Comparison of ENCODE assay signal across 14 cellular contexts in the genomic region with DNA sequence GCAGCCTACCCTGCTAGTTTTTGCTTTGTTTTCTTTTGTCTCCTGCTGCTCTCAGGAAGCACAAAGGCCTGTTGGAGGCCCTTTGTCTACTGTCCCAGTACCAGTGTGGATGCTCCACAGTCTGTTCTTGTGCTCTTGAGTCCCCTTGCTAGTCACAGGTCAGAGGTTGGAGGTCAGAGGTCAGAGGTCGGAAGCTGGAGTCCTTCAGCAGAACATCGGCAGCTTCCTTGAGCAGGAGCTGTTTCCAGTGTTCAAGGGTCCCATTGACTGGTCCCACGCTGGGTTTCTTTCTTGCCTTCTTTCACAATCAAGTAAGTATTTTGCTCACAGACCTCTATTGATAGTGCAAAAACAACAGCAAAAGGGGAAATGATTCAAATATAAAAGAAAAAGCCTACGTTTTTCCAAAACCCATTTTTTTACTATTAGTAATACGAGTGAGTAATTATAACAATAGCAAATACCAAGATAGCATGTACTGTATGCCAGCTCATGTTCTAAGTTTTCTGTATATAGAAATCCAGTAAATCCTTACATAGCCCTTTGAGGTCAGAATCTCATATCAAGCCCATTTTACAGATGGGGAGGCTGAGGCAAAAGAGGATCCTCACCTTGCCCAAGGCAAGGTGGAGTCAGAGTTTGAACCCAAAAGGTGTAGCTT. TPM values are rescaled to one million over a fixed set of nuclear protein-coding genes. Genes with fewer than 3 reads are reported as not detected.
DNase-seq lines count a peak whose midpoint lies in the region; ATAC-seq and TF ChIP-seq lines count a peak whose summit lies in the region.
"Had no signal": no experiment of that assay in that cellular context is flagged by ENCODE, and none has a peak within 500 bp of the region (broad histone marks: within the 10 kb centered on the region; RNA-seq: fewer than 3 reads in every experiment).

No MANE protein-coding gene starts in this region.

- peak overlapping the region; percentile 95 for H2BK5ac ChIP-seq in IMR-90 (ENCODE audit: low read depth, low read length, poor library complexity, severe bottlenecking)

- POLR2A ChIA-PET in IMR-90 (lab: Charles Lee; ENCODE audit: unreplicated experiment): no interaction called here
- POLR2A ChIA-PET in naive thymus-derived CD4-positive, alpha-beta T cell (lab: Charles Lee): no interaction called here

- peak; percentile 56 for ATAC-seq in IMR-90 (ENCODE audit: low read depth)
- no peak for ATAC-seq in naive thymus-derived CD4-positive, alpha-beta T cell
- ATAC-seq: naive thymus-derived CD8-positive, alpha-beta T cell had no signal

- dilution Hi-C loops in IMR-90 (cut with HindIII; ENCODE audit: low sequenced_read_pairs, unreplicated experiment): no loop called here

- TF ChIP-seq POLR2A in IMR-90 (IDR thresholded peaks at IDR 0.05; ENCODE audit: low read depth, low read length): no peak

- in situ Hi-C loops in IMR-90 (cut with MboI; ENCODE audit: low sequenced_read_pairs): no loop called here

- peak overlapping the region; percentile 50 to 96; a peak in 3 of 4 replicates for H4K8ac ChIP-seq in IMR-90 (ENCODE audit: low read depth in 2 of 2, low read length in 2 of 2)

- peak overlapping the region; percentile 93 for H4K5ac ChIP-seq in IMR-90 (ENCODE audit: low read depth, low read length)

- H4K91ac ChIP-seq in IMR-90 (ENCODE audit: insufficient read depth, low read depth, low read length): peak overlapping the region; percentile 88

- peak; percentile 39 for DNase-seq in A172 (ENCODE audit: low spot score)
- DNase-seq in IMR-90: peak; percentile 84
- DNase-seq in cardiac fibroblast (ENCODE audit: low read depth in 2 of 2): peak; percentile 82 to 93
- peak; percentile 50 for DNase-seq in left kidney (ENCODE audit: low read depth, low spot score)
- DNase-seq in naive thymus-derived CD4-positive, alpha-beta T cell: no peak
- no peak for DNase-seq in activated CD4-positive, alpha-beta T cell treated with anti-CD3 and anti-CD28 coated beads, Interleukin-2, amount 50 U/mL, for 4 hours
- DNase-seq in GM19240 (ENCODE audit: insufficient read length, low spot score): no peak
- DNase-seq in NCI-H1694 treated with DMSO at 0.1 percent for 48 hours (lab: John Stamatoyannopoulos, UW): no peak
- DNase-seq: BE2C; cerebellar nuclear complex; GOT3; naive thymus-derived CD8-positive, alpha-beta T cell; T-helper 2 cell had no signal

- peak overlapping the region; percentile 22; the same call in 1 of the 2 replicates for H3K9ac ChIP-seq in IMR-90 (ENCODE audit: low read depth, low read length)

- peak overlapping the region; percentile 85 for H3K23ac ChIP-seq in IMR-90 (ENCODE audit: low read depth, low read length)

- H3K4ac ChIP-seq in IMR-90 (ENCODE audit: low read depth, low read length): peak overlapping the region; percentile 97

- H2AK5ac ChIP-seq in IMR-90 (ENCODE audit: low read depth, low read length): peak overlapping the region; percentile 93

- H2AFZ ChIP-seq in IMR-90 (replicated peaks; ENCODE audit: low read length, poor library complexity): peak overlapping the region; percentile 73

- H3K9me3 Mint-ChIP-seq in naive thymus-derived CD4-positive, alpha-beta T cell: peaks cover 0 to 7% (median 4%) of the 10 kb centered on the region in 11 donors

- peak overlapping the region; percentile 98 for H3K18ac ChIP-seq in IMR-90 (ENCODE audit: low read depth, low read length)

- H3K56ac ChIP-seq in IMR-90 (ENCODE audit: extremely low read depth, insufficient read depth, low read length): peak overlapping the region; percentile 50

- TF ChIP-seq RAD21 in IMR-90 (IDR thresholded peaks at IDR 0.05; ENCODE audit: low read length): no peak

- CTCF ChIA-PET in IMR-90 (lab: Yijun Ruan, JAX): interaction anchor here (0.6 to 1.8 kb wide), 3 partner anchors 9 to 84 kb away, joined by 3 to 5 read pairs (median 4); no protein-coding TSS in a partner anchor
- CTCF ChIA-PET in naive thymus-derived CD4-positive, alpha-beta T cell (lab: Charles Lee): no interaction called here

- H3K79me1 ChIP-seq in IMR-90 (ENCODE audit: low read depth in 1 of 2, low read length in 2 of 2): no peaks in the 10 kb centered on the region

- peaks cover 9% of the 10 kb centered on the region for H3K9me1 ChIP-seq in IMR-90 (ENCODE audit: insufficient read depth, low read length)

- peak overlapping the region; percentile 91 for H2AK9ac ChIP-seq in IMR-90 (replicated peaks; ENCODE audit: low read depth, low read length, poor library complexity)

- H3K27me3 Mint-ChIP-seq in naive thymus-derived CD4-positive, alpha-beta T cell: peaks cover 0 to 9% (median 0%) of the 10 kb centered on the region in 5 donors

- no TSS peak for BruUV-seq in IMR-90 (replicated peaks; lab: Mats Ljungman, UMichigan)

- H2BK15ac ChIP-seq in IMR-90 (ENCODE audit: low read depth, low read length): peak overlapping the region; percentile 76

- peaks cover 5% of the 10 kb centered on the region for H3K9me3 ChIP-seq in IMR-90 (ENCODE audit: control insufficient read depth, insufficient read depth, low read length)
- H3K9me3 ChIP-seq in naive thymus-derived CD4-positive, alpha-beta T cell (ENCODE audit: control insufficient read depth in 2 of 3, low read length in 3 of 3): no peaks in the 10 kb centered on the region
- H3K9me3 ChIP-seq: BE2C had no signal

- H3K4me2 ChIP-seq in IMR-90 (ENCODE audit: low read depth, low read length): peak overlapping the region; percentile 87

- peaks cover 5% of the 10 kb centered on the region; the same call in 1 of the 2 replicates for H4K20me1 ChIP-seq in IMR-90 (ENCODE audit: insufficient read depth, low read length)

- no peaks in the 10 kb centered on the region for H3K36me3 ChIP-seq in IMR-90 (ENCODE audit: control insufficient read depth, insufficient read depth, low read length)
- no peaks in the 10 kb centered on the region for H3K36me3 ChIP-seq in naive thymus-derived CD4-positive, alpha-beta T cell (ENCODE audit: control insufficient read depth in 2 of 3, insufficient read depth in 3 of 3, low read length in 3 of 3)
- H3K36me3 ChIP-seq: BE2C, suprapubic skin had no signal

- H3K27ac Mint-ChIP-seq in naive thymus-derived CD4-positive, alpha-beta T cell: no peak overlapping the region

- H3K36me3 Mint-ChIP-seq in naive thymus-derived CD4-positive, alpha-beta T cell: peaks cover 0 to 4% (median 0%) of the 10 kb centered on the region in 5 donors

- peak overlapping the region; percentile 94 for H2BK120ac ChIP-seq in IMR-90 (ENCODE audit: low read depth, low read length)

- no peak overlapping the region for H3K4me3 ChIP-seq in IMR-90 (ENCODE audit: insufficient read depth, low read depth, low read length)
- H3K4me3 ChIP-seq in cardiac fibroblast (replicated peaks in 1 of 2; ENCODE audit: low read depth in 2 of 2, low read length in 2 of 2): peak overlapping the region in 1 of 2 donors; percentile 18
- H3K4me3 ChIP-seq in naive thymus-derived CD4-positive, alpha-beta T cell (ENCODE audit: low read length): no peak overlapping the region
- H3K4me3 ChIP-seq: suprapubic skin had no signal

- H3K4me1 ChIP-seq in IMR-90 (ENCODE audit: control insufficient read depth, insufficient read depth, low read length): peaks cover 11% of the 10 kb centered on the region
- H3K4me1 ChIP-seq in naive thymus-derived CD4-positive, alpha-beta T cell (ENCODE audit: control insufficient read depth in 2 of 2, insufficient read depth in 2 of 2, low read length in 2 of 2): no peaks in the 10 kb centered on the region

- H3K27me3 ChIP-seq in IMR-90 (ENCODE audit: control insufficient read depth, insufficient read depth, low read length): no peaks in the 10 kb centered on the region
- no peaks in the 10 kb centered on the region for H3K27me3 ChIP-seq in naive thymus-derived CD4-positive, alpha-beta T cell (ENCODE audit: control insufficient read depth in 2 of 2, insufficient read depth in 2 of 2, low read length in 2 of 2)
- H3K27me3 ChIP-seq: BE2C, suprapubic skin had no signal

- WGBS in IMR-90 (ENCODE audit: extremely low coverage in 2 of 2, insufficient read length in 1 of 2), 2 experiments: no CpG with 5 or more reads among the region's 5 CpGs

- intact Hi-C loops in IMR-90 (cut with micrococcal nuclease): loop anchor here (5.0 kb wide), 2 partner anchors 43 to 63 kb away; no protein-coding TSS in a partner anchor
- intact Hi-C loops in naive thymus-derived CD4-positive, alpha-beta T cell (cut with micrococcal nuclease): no loop called here

- no peak overlapping the region for H3K4me3 Mint-ChIP-seq in naive thymus-derived CD4-positive, alpha-beta T cell
- H3K4me3 Mint-ChIP-seq: naive thymus-derived CD8-positive, alpha-beta T cell had no signal

- no peak for TF ChIP-seq CTCF in IMR-90 (conservative IDR thresholded peaks at IDR 0.05; ENCODE audit: low read depth, low read length)
- TF ChIP-seq CTCF in cardiac fibroblast (IDR thresholded peaks at IDR 0.05; ENCODE audit: low read depth, low read length): no peak

- peak overlapping the region; percentile 92 for H2BK20ac ChIP-seq in IMR-90 (ENCODE audit: low read depth, low read length)

- H3K27ac ChIP-seq in IMR-90 (ENCODE audit: insufficient read depth, low read length): peak overlapping the region; percentile 77
- no peak overlapping the region for H3K27ac ChIP-seq in naive thymus-derived CD4-positive, alpha-beta T cell (ENCODE audit: low read depth, low read length)
- H3K27ac ChIP-seq: suprapubic skin had no signal

- peak overlapping the region; percentile 97 for H3K14ac ChIP-seq in IMR-90 (replicated peaks; ENCODE audit: low read depth, low read length)

- peaks cover 0 to 4% (median 0%) of the 10 kb centered on the region in 7 donors for H3K4me1 Mint-ChIP-seq in naive thymus-derived CD4-positive, alpha-beta T cell
- H3K4me1 Mint-ChIP-seq: naive thymus-derived CD8-positive, alpha-beta T cell had no signal

TF ChIP-seq in IMR-90, 13 proteins besides CTCF, POLR2A, EP300 and RAD21 (continues in another document):
- TF ChIP-seq CEBPB (IDR thresholded peaks at IDR 0.05; ENCODE audit: low read depth, low read length) (peak; percentile 80), RCOR1 (IDR thresholded peaks at IDR 0.05; ENCODE audit: insufficient replicate concordance, low read length) (peak; percentile 99)

RNA-seq across cellular contexts. Expression of a gene that starts 10.9 kb away (rescaled TPM):
- total RNA-seq in A172 (2014; rRNA removed; shearing (Covaris generic)): 7.8 and 10.5 TPM in 2 replicates
- 1.1 and 1.3 TPM in 2 replicates for total RNA-seq in IMR-90 (2012; rRNA removed)
- 2.0 and 2.5 TPM in 2 replicates for polyA plus RNA-seq in IMR-90 (2012; rRNA removed)
- 2.1 and 4.5 TPM in 2 replicates for polyA plus RNA-seq in IMR-90 (2012; cell fraction: cytosol; rRNA removed)
- 2.3 and 2.9 TPM in 2 replicates for polyA plus RNA-seq in IMR-90 (2012; cell fraction: nucleus; rRNA removed; ENCODE audit: low replicate concordance)
- total RNA-seq in naive thymus-derived CD4-positive, alpha-beta T cell: 1 to 10 TPM in 1 of 5 experiments, under 1 TPM in 2, not detected in 2; 0.38 to 1.1 (median 0.50) TPM
- not detected for polyA plus RNA-seq in naive thymus-derived CD4-positive, alpha-beta T cell
- polyA plus RNA-seq: naive thymus-derived CD8-positive, alpha-beta T cell had no signal

RNA-seq across cellular contexts. Expression of a gene that starts 50.4 kb away (rescaled TPM):
- 74.1 and 96.8 TPM in 2 replicates for total RNA-seq in A172 (2014; rRNA removed; shearing (Covaris generic))
- total RNA-seq in IMR-90 (2012; rRNA removed): 8.9 and 9.1 TPM in 2 replicates
- 86.2 and 108 TPM in 2 replicates for polyA plus RNA-seq in IMR-90 (2012; rRNA removed)
- 69.9 and 88.4 TPM in 2 replicates for polyA plus RNA-seq in IMR-90 (2012; cell fraction: cytosol; rRNA removed)
- polyA plus RNA-seq in IMR-90 (2012; cell fraction: nucleus; rRNA removed; ENCODE audit: low replicate concordance): 148 and 251 TPM in 2 replicates
- 10 to 100 TPM in 3 of 5 experiments, 1 to 10 TPM in 2; 1.4 to 16.7 (median 11.5) TPM for total RNA-seq in naive thymus-derived CD4-positive, alpha-beta T cell
- not detected for polyA plus RNA-seq in naive thymus-derived CD4-positive, alpha-beta T cell

Comparison
In these comparisons a context has a peak if more than half of its experiments do, and no peak if none do; other contexts are left out.
1. DNase-seq: peak in A172 (single experiment), IMR-90 (single experiment), cardiac fibroblast (2 of 2) and left kidney (single experiment); none in naive thymus-derived CD4-positive, alpha-beta T cell (0 of 9), activated CD4-positive, alpha-beta T cell treated with anti-CD3 and anti-CD28 coated beads, Interleukin-2, amount 50 U/mL, for 4 hours (0 of 2), GM19240 (single experiment) and NCI-H1694 treated with DMSO at 0.1 percent for 48 hours (single experiment).